In genomic region chr13:59318320-59318930, GRCh38 we compare ENCODE assay signal across 8 cellular contexts.
DNase-seq lines count a peak whose midpoint lies in the region; ATAC-seq and TF ChIP-seq lines count a peak whose summit lies in the region.

No MANE protein-coding gene starts in this region.

- H3K27me3 Mint-ChIP-seq in activated CD8-positive, alpha-beta T cell treated with anti-CD3 and anti-CD28 coated beads, Interleukin-2, amount 10 ng/mL, durations not matched to agents 7 days and 5 days (ENCODE audit: low read depth): no peaks in the 10 kb centered on the region
- peaks cover 0 to 4% (median 0%) of the 10 kb centered on the region in 3 donors for H3K27me3 Mint-ChIP-seq in naive B cell

- H3K4me3 Mint-ChIP-seq in activated CD8-positive, alpha-beta T cell treated with anti-CD3 and anti-CD28 coated beads, Interleukin-2, amount 10 ng/mL, durations not matched to agents 7 days and 5 days: no peak overlapping the region
- H3K4me3 Mint-ChIP-seq in naive B cell: no peak overlapping the region

- no peaks in the 10 kb centered on the region for H3K36me3 ChIP-seq in A673 (ENCODE audit: insufficient read depth, low read length, poor library complexity, severe bottlenecking)

- no peak overlapping the region for H3K27ac Mint-ChIP-seq in activated CD8-positive, alpha-beta T cell treated with anti-CD3 and anti-CD28 coated beads, Interleukin-2, amount 10 ng/mL, durations not matched to agents 7 days and 5 days
- H3K27ac Mint-ChIP-seq in naive B cell: no peak overlapping the region

- TF ChIP-seq CTCF in A673 (conservative IDR thresholded peaks at IDR 0.05; ENCODE audit: low read depth, low read length) (peak; percentile 88), GM13977 (IDR thresholded peaks at IDR 0.05; ENCODE audit: extremely low read depth, insufficient read depth, missing control alignments) (peak; percentile 82), epithelial cell of esophagus (IDR thresholded peaks at IDR 0.05; ENCODE audit: insufficient read depth, low read depth, low read length, missing control alignments) (peak; percentile 74)

- peaks cover 32% of the 10 kb centered on the region for H3K4me1 ChIP-seq in A673 (ENCODE audit: insufficient read depth, low read length, poor library complexity, severe bottlenecking)

- no peak overlapping the region for H3K4me3 ChIP-seq in A673 (ENCODE audit: low read depth, low read length, poor library complexity, severe bottlenecking)
- no peak overlapping the region for H3K4me3 ChIP-seq in epithelial cell of esophagus (ENCODE audit: low read length)

- intact Hi-C loops in A673 (cut with micrococcal nuclease; ENCODE audit: unreplicated experiment): loop anchor here (2.0 to 5.0 kb wide), 3 partner anchors 224 to 1688 kb away; partner anchors contain the start of gene PCDH17

- no peaks in the 10 kb centered on the region for H3K9me3 Mint-ChIP-seq in activated CD8-positive, alpha-beta T cell treated with anti-CD3 and anti-CD28 coated beads, Interleukin-2, amount 10 ng/mL, durations not matched to agents 7 days and 5 days (ENCODE audit: insufficient read depth)
- H3K9me3 Mint-ChIP-seq in naive B cell: peaks cover 0 to 9% (median 0%) of the 10 kb centered on the region in 7 donors

- DNase-seq in A673 (ENCODE audit: low spot score) (peak; percentile 93), GM13977 (ENCODE audit: low spot score) (peak; percentile 26), NCI-H460 (ENCODE audit: extremely low read depth, low read depth) (peak; percentile 68), epithelial cell of esophagus (ENCODE audit: low read depth) (peak; percentile 60), naive B cell (peak; percentile 2), superior temporal gyrus (ENCODE audit: extremely low spot score) (peak; percentile 94)
- DNase-seq in activated CD8-positive, alpha-beta T cell treated with anti-CD3 and anti-CD28 coated beads, Interleukin-2, amount 10 ng/mL, durations not matched to agents 7 days and 5 days: peak; percentile 69

- CTCF ChIA-PET in A673 (lab: Charles Lee): interaction anchor here (0.6 to 1.2 kb wide), 3 partner anchors 57 to 304 kb away, joined by 3 to 11 read pairs (median 3); no protein-coding TSS in a partner anchor
- CTCF ChIA-PET in activated CD8-positive, alpha-beta T cell treated with anti-CD3 and anti-CD28 coated beads, Interleukin-2, amount 10 ng/mL, durations not matched to agents 7 days and 5 days (lab: Charles Lee): interaction anchor here (1.0 to 1.6 kb wide), 5 partner anchors 15 to 1113 kb away, joined by 3 to 6 read pairs (median 3); no protein-coding TSS in a partner anchor

- no peaks in the 10 kb centered on the region for H3K36me3 Mint-ChIP-seq in activated CD8-positive, alpha-beta T cell treated with anti-CD3 and anti-CD28 coated beads, Interleukin-2, amount 10 ng/mL, durations not matched to agents 7 days and 5 days (ENCODE audit: low read depth)
- H3K36me3 Mint-ChIP-seq in naive B cell: no peaks in the 10 kb centered on the region

- H3K9me3 ChIP-seq in A673 (ENCODE audit: low read depth, low read length, poor library complexity, severe bottlenecking): no peaks in the 10 kb centered on the region

- in situ Hi-C loops in GM13977 (cut with MboI; ENCODE audit: low pct_unique_long_range_greater_than_20kb, low sequenced_read_pairs, unreplicated experiment): loop anchor here (25.0 kb wide), 1 partner anchor 1681 kb away; the partner anchor contains the start of gene PCDH17

- no peaks in the 10 kb centered on the region for H3K4me1 Mint-ChIP-seq in activated CD8-positive, alpha-beta T cell treated with anti-CD3 and anti-CD28 coated beads, Interleukin-2, amount 10 ng/mL, durations not matched to agents 7 days and 5 days (ENCODE audit: low read depth)
- H3K4me1 Mint-ChIP-seq in naive B cell: no peaks in the 10 kb centered on the region

- POLR2A ChIA-PET in A673 (lab: Charles Lee; ENCODE audit: low non-redundant PET): no interaction called here
- POLR2A ChIA-PET in activated CD8-positive, alpha-beta T cell treated with anti-CD3 and anti-CD28 coated beads, Interleukin-2, amount 10 ng/mL, durations not matched to agents 7 days and 5 days (lab: Charles Lee): no interaction called here

- H3K27ac ChIP-seq in A673 (ENCODE audit: low read depth, low read length, poor library complexity, severe bottlenecking): peak overlapping the region; percentile 24

- BruUV-seq in A673 (replicated peaks; lab: Mats Ljungman, UMichigan): no TSS peak

- no peaks in the 10 kb centered on the region for H3K27me3 ChIP-seq in A673 (replicated peaks; ENCODE audit: insufficient read depth, low read depth, low read length, poor library complexity)

- ATAC-seq in HG03095 (IDR thresholded peaks at IDR 0.05; ENCODE audit: unreplicated experiment): peak; percentile 68
- no peak for ATAC-seq in activated CD8-positive, alpha-beta T cell treated with anti-CD3 and anti-CD28 coated beads, Interleukin-2, amount 10 ng/mL, durations not matched to agents 7 days and 5 days
- ATAC-seq in naive B cell (ENCODE audit: low read depth in 2 of 2): no peak

Comparison
In these comparisons a context has a peak if more than half of its experiments do, and no peak if none do; other contexts are left out.
1. DNase-seq: peak in every context shown above with its lines; median percentile 94 in superior temporal gyrus; 93 in A673; 69 in activated CD8-positive, alpha-beta T cell treated with anti-CD3 and anti-CD28 coated beads, Interleukin-2, amount 10 ng/mL, durations not matched to agents 7 days and 5 days; 68 in NCI-H460; 60 in epithelial cell of esophagus; 26 in GM13977; 2 in naive B cell.